In genomic region chr1:117633936-117634335, GRCh38 we compare ENCODE assay signal across 24 cellular contexts. TPM values are rescaled to one million over a fixed set of nuclear protein-coding genes. Genes with fewer than 3 reads are reported as not detected.
"Had no signal": no experiment of that assay in that cellular context is flagged by ENCODE, and none has a peak within 500 bp of the region (broad histone marks: within the 10 kb centered on the region; RNA-seq: fewer than 3 reads in every experiment).

No MANE protein-coding gene starts in this region.

- H3K9me3 Mint-ChIP-seq: activated naive CD8-positive, alpha-beta T cell treated with anti-CD3 and anti-CD28 coated beads, Interleukin-2, amount 50 U/mL, for 24 hours; dendritic cell treated with granulocyte-macrophage colony-stimulating factor and Interleukin-4, amounts not matched to agents 40 ng/mL and 50 ng/mL, for 4 days; nephron; stimulated activated naive CD8-positive, alpha-beta T cell treated with anti-CD3 and anti-CD28 coated beads, Interleukin-15, Interleukin-2, amounts not matched to agents 100 ng/mL and 50 ng/mL, for 24 hours; T-helper 2 cell treated with Interferon-gamma antibody and Interleukin-4, amounts not matched to agents 5 μg/mL and 100 μg/mL, for 36 hours had no signal

- ATAC-seq: activated naive CD8-positive, alpha-beta T cell treated with anti-CD3 and anti-CD28 coated beads, Interleukin-2, amount 50 U/mL, for 24 hours had no signal

- H3K27ac Mint-ChIP-seq: activated naive CD8-positive, alpha-beta T cell treated with anti-CD3 and anti-CD28 coated beads, Interleukin-2, amount 50 U/mL, for 24 hours; dendritic cell treated with granulocyte-macrophage colony-stimulating factor and Interleukin-4, amounts not matched to agents 40 ng/mL and 50 ng/mL, for 4 days; nephron; stimulated activated naive CD8-positive, alpha-beta T cell treated with anti-CD3 and anti-CD28 coated beads, Interleukin-15, Interleukin-2, amounts not matched to agents 100 ng/mL and 50 ng/mL, for 24 hours; T-helper 2 cell treated with Interferon-gamma antibody and Interleukin-4, amounts not matched to agents 5 μg/mL and 100 μg/mL, for 36 hours had no signal

- H3K27me3 ChIP-seq: cardiac muscle cell, neutrophil, ovary, right atrium auricular region, thyroid gland, upper lobe of right lung had no signal

- H3K27ac ChIP-seq: cardiac muscle cell, neutrophil, ovary, right atrium auricular region, thyroid gland, upper lobe of right lung, WERI-Rb-1 had no signal

- H3K36me3 ChIP-seq: cardiac muscle cell, neutrophil, ovary, right atrium auricular region, thyroid gland, upper lobe of right lung, WERI-Rb-1 had no signal

- FAIRE-seq: endometrium had no signal

- H3K4me3 ChIP-seq: cardiac muscle cell, ovary, psoas muscle, right atrium auricular region, thyroid gland, upper lobe of right lung had no signal

- H3K4me3 Mint-ChIP-seq: activated naive CD8-positive, alpha-beta T cell treated with anti-CD3 and anti-CD28 coated beads, Interleukin-2, amount 50 U/mL, for 24 hours; dendritic cell treated with granulocyte-macrophage colony-stimulating factor and Interleukin-4, amounts not matched to agents 40 ng/mL and 50 ng/mL, for 4 days; nephron; stimulated activated naive CD8-positive, alpha-beta T cell treated with anti-CD3 and anti-CD28 coated beads, Interleukin-15, Interleukin-2, amounts not matched to agents 100 ng/mL and 50 ng/mL, for 24 hours; T-helper 2 cell treated with Interferon-gamma antibody and Interleukin-4, amounts not matched to agents 5 μg/mL and 100 μg/mL, for 36 hours had no signal

- DNase-seq: activated CD4-positive, alpha-beta T cell treated with anti-CD3 and anti-CD28 coated beads, Interleukin-2, amount 50 U/mL, for 1 hour; activated CD4-positive, CD25-positive, alpha-beta regulatory T cell treated with anti-CD3 and anti-CD28 coated beads, Interleukin-2, amount 50 U/mL, for 72 hours; activated gamma-delta T cell; activated naive CD4-positive, alpha-beta T cell treated with anti-CD3 and anti-CD28 coated beads, Interleukin-2, amount 50 U/mL, for 16 hours; activated naive CD8-positive, alpha-beta T cell treated with anti-CD3 and anti-CD28 coated beads, Interleukin-2, amount 50 U/mL, for 24 hours; effector CD4-positive, alpha-beta T cell; foreskin melanocyte; mammary epithelial cell; midbrain; ovary; stimulated activated CD4-positive, alpha-beta T cell treated with anti-CD3 and anti-CD28 coated beads, Interleukin-4, amount 100 ng/mL, for 24 hours; upper lobe of right lung; WERI-Rb-1 had no signal

RNA-seq across cellular contexts. Expression of gene TENT5C, which starts 28.1 kb away (rescaled TPM):
- total RNA-seq: epithelial cell of proximal tubule had no signal
